Comparison of ENCODE assay signal across 36 cellular contexts in the genomic region with DNA sequence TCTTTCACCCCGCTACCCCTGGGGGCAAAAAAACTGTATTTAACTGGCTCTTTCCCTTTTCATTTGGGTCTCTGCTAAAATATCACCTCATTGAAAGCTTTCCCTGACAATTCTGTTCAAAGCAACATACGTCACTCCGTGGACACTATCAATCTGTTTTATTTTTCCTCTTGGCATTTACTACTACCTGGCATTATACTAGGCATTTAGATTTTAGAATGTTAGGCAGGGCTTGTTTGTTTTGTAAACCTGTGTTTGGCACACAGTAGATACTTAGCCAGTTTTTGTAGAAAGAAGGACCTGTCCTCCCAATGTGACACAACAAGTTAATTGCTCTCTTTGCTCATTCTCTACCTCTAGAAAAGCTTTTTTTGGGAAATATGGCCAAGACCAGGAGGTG. TPM values are rescaled to one million over a fixed set of nuclear protein-coding genes. Genes with fewer than 3 reads are reported as not detected.
"Had no signal": no experiment of that assay in that cellular context is flagged by ENCODE, and none has a peak within 500 bp of the region (broad histone marks: within the 10 kb centered on the region; RNA-seq: fewer than 3 reads in every experiment).

No MANE protein-coding gene starts in this region.

- H3K27me3 ChIP-seq: adrenal gland had no signal

- ATAC-seq: activated CD4-positive, alpha-beta T cell treated with anti-CD3 and anti-CD28 coated beads for 36 hours; activated CD4-positive, CD25-positive, alpha-beta regulatory T cell treated with anti-CD3 and anti-CD28 coated beads, Interleukin-2, amount 50 U/mL, for 24 hours; activated CD8-positive, alpha-beta memory T cell treated with anti-CD3 and anti-CD28 coated beads, Interleukin-2, amount 10 ng/mL, durations not matched to agents 7 days and 5 days; activated CD8-positive, alpha-beta T cell treated with anti-CD3 and anti-CD28 coated beads, Interleukin-2, amount 10 ng/mL, durations not matched to agents 7 days and 5 days; activated naive CD4-positive, alpha-beta T cell treated with anti-CD3 and anti-CD28 coated beads, Interleukin-2, amount 50 U/mL, for 72 hours; WTC11 had no signal

- FAIRE-seq: astrocyte, bronchial epithelial cell, TTC549 had no signal

- DNase-seq: activated CD4-positive, alpha-beta memory T cell treated with anti-CD3 and anti-CD28 coated beads, Interleukin-2, amount 10 ng/mL, durations not matched to agents 7 days and 5 days; activated CD4-positive, alpha-beta T cell treated with anti-CD3 and anti-CD28 coated beads for 1 hour; activated CD4-positive, alpha-beta T cell treated with anti-CD3 and anti-CD28 coated beads for 36 hours; activated CD4-positive, alpha-beta T cell treated with anti-CD3 and anti-CD28 coated beads for 48 hours; activated CD4-positive, alpha-beta T cell treated with anti-CD3 and anti-CD28 coated beads, Interleukin-2, amount 50 U/mL, for 1 hour; activated CD4-positive, alpha-beta T cell treated with anti-CD3 and anti-CD28 coated beads, Interleukin-2, amount 50 U/mL, for 4 hours; activated CD4-positive, CD25-positive, alpha-beta regulatory T cell; activated CD8-positive, alpha-beta memory T cell treated with anti-CD3 and anti-CD28 coated beads for 24 hours; activated CD8-positive, alpha-beta memory T cell treated with anti-CD3 and anti-CD28 coated beads, Interleukin-2, amount 10 ng/mL, durations not matched to agents 7 days and 5 days; activated CD8-positive, alpha-beta memory T cell treated with anti-CD3 and anti-CD28 coated beads, Interleukin-2, amount 50 U/mL, for 48 hours; activated CD8-positive, alpha-beta T cell treated with anti-CD3 and anti-CD28 coated beads, Interleukin-2, amount 10 ng/mL, durations not matched to agents 7 days and 5 days; activated effector memory CD4-positive, alpha-beta T cell treated with Interleukin-2 at 50 U/mL for 16 hours; activated gamma-delta T cell treated with Interleukin-2 at 50 U/mL for 16 hours; activated naive CD4-positive, alpha-beta T cell; activated naive CD4-positive, alpha-beta T cell treated with anti-CD3 and anti-CD28 coated beads for 36 hours; activated naive CD4-positive, alpha-beta T cell treated with anti-CD3 and anti-CD28 coated beads, Interleukin-2, amount 50 U/mL, for 16 hours; activated naive CD8-positive, alpha-beta T cell treated with anti-CD3 and anti-CD28 coated beads for 36 hours; activated T-cell treated with anti-CD3 and anti-CD28 coated beads, Interleukin-2, amount 50 U/mL, for 24 hours; activated T-cell treated with anti-CD3 and anti-CD28 coated beads, Interleukin-2, amount 50 U/mL, for 48 hours; adrenal gland; amniotic stem cell; aorta; caudate nucleus; cerebellar nuclear complex; T-helper 1 cell; T-helper 2 cell; T-helper 9 cell; WERI-Rb-1 had no signal

- H3K4me1 ChIP-seq: adrenal gland had no signal

- H3K9me3 ChIP-seq: adrenal gland had no signal

- H3K4me3 ChIP-seq: adrenal gland, cardiac muscle cell had no signal

- H3K27ac ChIP-seq: adrenal gland, cardiac muscle cell, WERI-Rb-1 had no signal

- H3K36me3 ChIP-seq: adrenal gland, cardiac muscle cell, WERI-Rb-1 had no signal

RNA-seq across cellular contexts. Expression of a gene that starts 26.5 kb away (rescaled TPM):
- total RNA-seq: activated CD4-positive, alpha-beta memory T cell treated with anti-CD3 and anti-CD28 coated beads, Interleukin-2, amount 10 ng/mL, durations not matched to agents 7 days and 5 days; activated CD4-positive, alpha-beta T cell treated with anti-CD3 and anti-CD28 coated beads for 36 hours; activated CD8-positive, alpha-beta memory T cell treated with anti-CD3 and anti-CD28 coated beads, Interleukin-2, amount 10 ng/mL, durations not matched to agents 7 days and 5 days; activated CD8-positive, alpha-beta T cell treated with anti-CD3 and anti-CD28 coated beads, Interleukin-2, amount 10 ng/mL, durations not matched to agents 7 days and 5 days; activated naive CD4-positive, alpha-beta T cell treated with anti-CD3 and anti-CD28 coated beads for 36 hours; activated naive CD4-positive, alpha-beta T cell treated with anti-CD3 and anti-CD28 coated beads, Interleukin-2, amount 50 U/mL, for 72 hours; activated naive CD8-positive, alpha-beta T cell treated with anti-CD3 and anti-CD28 coated beads for 36 hours; activated T-helper 2 cell treated with anti-CD3 and anti-CD28 coated beads, Interferon-gamma antibody, Interleukin-2, Interleukin-4, amounts not matched to agents 10 μg/mL and 5 μg/mL and 100 μg/mL, durations not matched to agents 14 hours and 24 hours and 36 hours had no signal
